6 cellular contexts compared by ENCODE assay signal in the genomic region with DNA sequence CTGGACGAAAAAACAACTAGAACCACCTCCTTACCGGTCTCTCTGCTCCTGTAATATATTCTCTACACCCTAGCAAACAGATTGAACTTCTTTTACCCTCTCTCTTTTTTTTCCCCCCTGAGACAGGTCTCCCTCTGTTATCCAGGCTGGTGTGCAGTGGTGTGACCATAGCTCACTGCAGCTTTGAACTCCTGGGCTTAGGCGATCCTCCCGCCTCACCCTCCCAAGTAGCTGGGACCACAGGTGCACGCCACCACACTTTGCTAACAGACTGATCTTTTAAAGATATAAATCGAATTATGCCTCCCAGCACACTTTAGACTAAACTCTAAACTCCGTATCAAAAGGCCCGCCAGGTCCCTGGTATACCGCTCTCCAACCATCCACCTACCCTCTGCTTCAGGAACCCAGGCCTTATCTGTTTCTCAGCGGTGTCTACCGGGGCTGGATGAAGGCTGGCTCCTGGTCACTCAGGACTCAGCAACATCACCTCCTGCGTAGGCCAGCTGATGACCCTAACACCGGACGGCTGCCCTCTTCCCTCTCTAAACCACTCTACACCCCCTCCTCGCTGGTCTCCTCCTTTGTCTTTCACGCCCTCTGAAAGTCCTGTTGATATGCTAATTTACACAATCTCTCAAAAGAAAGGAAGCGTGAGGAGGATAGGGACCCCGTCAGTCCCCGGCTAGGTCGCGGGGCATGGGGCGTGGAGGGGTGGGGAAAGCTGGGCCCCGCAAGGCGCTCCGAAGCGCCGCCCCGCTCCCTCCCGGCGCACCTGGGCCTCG. TPM values are rescaled to one million over a fixed set of nuclear protein-coding genes. Genes with fewer than 3 reads are reported as not detected.
A peak's percentile ranks its signal among the peaks of the same experiment; 100 is the strongest.
DNase-seq lines count a peak whose midpoint lies in the region; ATAC-seq and TF ChIP-seq lines count a peak whose summit lies in the region.

No MANE protein-coding gene starts in this region.

- peak overlapping the region; percentile 75 to 98 for H3K4me3 ChIP-seq in right atrium auricular region
- H3K4me3 ChIP-seq in thyroid gland (replicated peaks in 1 of 3): peak overlapping the region; percentile 59 to 91 (median 72)

- H3K27ac ChIP-seq in right atrium auricular region: peak overlapping the region; percentile 92 to 96
- peak overlapping the region; percentile 89 to 92 (median 91) for H3K27ac ChIP-seq in thyroid gland

- TF ChIP-seq CTCF in right atrium auricular region (IDR thresholded peaks at IDR 0.05) (no peak), thyroid gland (IDR thresholded peaks at IDR 0.05) (no peak)

- H3K27me3 ChIP-seq in right atrium auricular region: no peaks in the 10 kb centered on the region
- no peaks in the 10 kb centered on the region for H3K27me3 ChIP-seq in thyroid gland

- WGBS in thyroid gland, 2 donors: 13 to 16% methylated on average over 30 to 31 of the region's 31 CpGs

- ATAC-seq in GM19463 (IDR thresholded peaks at IDR 0.05; ENCODE audit: unreplicated experiment): no peak

- H3K9me3 ChIP-seq in right atrium auricular region (no peaks in the 10 kb centered on the region), thyroid gland (no peaks in the 10 kb centered on the region)

- intact Hi-C loops in thyroid gland (cut with DNase I): loop anchor here (10.0 kb wide), 1 partner anchor 52 kb away; no protein-coding TSS in a partner anchor

- DNase-seq in EH (ENCODE audit: low read depth) (peak; percentile 19), OCI-M1 (lab: John Stamatoyannopoulos, UW) (peak; percentile 70), right atrium auricular region (ENCODE audit: low spot score) (no peak), thyroid gland (no peak), GM19238 (ENCODE audit: insufficient read length, low spot score) (no peak)

- H3K36me3 ChIP-seq in right atrium auricular region (peaks cover 14% of the 10 kb centered on the region), thyroid gland (peaks cover 0 to 9% of the 10 kb centered on the region in 2 donors)

- TF ChIP-seq POLR2A in thyroid gland (IDR thresholded peaks at IDR 0.05): no peak

- H3K4me1 ChIP-seq in right atrium auricular region (peaks cover 0 to 39% of the 10 kb centered on the region in 2 donors), thyroid gland (peaks cover 22 to 29% of the 10 kb centered on the region in 2 donors)

RNA-seq across cellular contexts. Expression of a gene that starts 0.7 kb away (rescaled TPM):
- total RNA-seq in right atrium auricular region (10 to 100 TPM; 61.0 to 68.7 TPM), thyroid gland (10 to 100 TPM; 66.9 to 90.0 (median 83.1) TPM)

RNA-seq across cellular contexts. Expression of a gene that starts 14.4 kb away (rescaled TPM):
- total RNA-seq in right atrium auricular region (10 to 100 TPM; 31.9 to 40.9 TPM), thyroid gland (10 to 100 TPM; 37.5 to 69.3 (median 48.7) TPM)

RNA-seq across cellular contexts. Expression of a gene that starts 15.3 kb away (rescaled TPM):
- total RNA-seq in right atrium auricular region (10 to 100 TPM in 1 of 2 donors, 1 to 10 TPM in 1; 9.8 to 15.7 TPM), thyroid gland (100 to 1,000 TPM in 2 of 4 donors, 10 to 100 TPM in 2; 63.8 to 139 (median 107) TPM)

RNA-seq across cellular contexts. Expression of a gene that starts 32.2 kb away (rescaled TPM):
- total RNA-seq in right atrium auricular region (10 to 100 TPM; 22.7 to 33.8 TPM), thyroid gland (10 to 100 TPM; 29.3 to 52.7 (median 44.2) TPM)

RNA-seq across cellular contexts. Expression of a gene that starts 32.9 kb away (rescaled TPM):
- total RNA-seq in right atrium auricular region (1 to 10 TPM in 1 of 2 donors, not detected in 1; 3.3 TPM), thyroid gland (1 to 10 TPM in 2 of 4 donors, under 1 TPM in 1, not detected in 1; 0.24 to 1.9 (median 1.7) TPM)

Comparison
In these comparisons a context has a peak if more than half of its experiments do, and no peak if none do; other contexts are left out.
1. DNase-seq: peak in EH (single experiment) and OCI-M1 (single experiment); none in right atrium auricular region (single experiment), thyroid gland (0 of 2) and GM19238 (single experiment).